19 cellular contexts compared by ENCODE assay signal in the genomic region with DNA sequence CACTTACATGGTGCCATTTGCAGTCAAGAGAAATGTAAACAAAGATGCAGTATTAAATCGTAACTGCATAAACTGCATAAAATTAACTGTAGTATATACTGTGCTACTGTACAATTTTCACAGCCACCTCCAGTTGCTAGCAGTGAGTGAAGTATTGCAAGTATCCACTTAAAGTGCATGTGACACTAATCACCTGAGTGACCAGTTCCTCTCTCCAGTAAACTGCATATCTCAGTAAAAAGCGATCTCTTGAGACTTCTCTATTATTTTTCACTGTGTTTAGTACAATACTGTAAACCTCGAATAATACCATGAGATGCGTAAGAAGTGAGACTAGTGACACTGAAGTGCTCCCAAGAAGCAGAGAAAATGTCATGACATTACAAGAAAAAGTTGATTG.
A peak's percentile ranks its signal among the peaks of the same experiment; 100 is the strongest.
DNase-seq lines count a peak whose midpoint lies in the region; ATAC-seq, FAIRE-seq and TF ChIP-seq lines count a peak whose summit lies in the region.
"Had no signal": no experiment of that assay in that cellular context is flagged by ENCODE, and none has a peak within 500 bp of the region (broad histone marks: within the 10 kb centered on the region; RNA-seq: fewer than 3 reads in every experiment).

No MANE protein-coding gene starts in this region.

- no peak overlapping the region for H3K4me3 Mint-ChIP-seq in activated T-cell treated with anti-CD3 and anti-CD28 coated beads, Interleukin-2, amount 50 U/mL, for 4 hours
- H3K4me3 Mint-ChIP-seq: CD4-positive, CD25-positive, alpha-beta regulatory T cell; CD8-positive, alpha-beta memory T cell had no signal

- H3K27me3 Mint-ChIP-seq in activated T-cell treated with anti-CD3 and anti-CD28 coated beads, Interleukin-2, amount 50 U/mL, for 4 hours (ENCODE audit: low read depth): no peaks in the 10 kb centered on the region
- H3K27me3 Mint-ChIP-seq: CD4-positive, CD25-positive, alpha-beta regulatory T cell; CD8-positive, alpha-beta memory T cell had no signal

- H3K36me3 Mint-ChIP-seq in activated T-cell treated with anti-CD3 and anti-CD28 coated beads, Interleukin-2, amount 50 U/mL, for 4 hours (ENCODE audit: insufficient read depth): peaks cover 2% of the 10 kb centered on the region

- TF ChIP-seq POLR2A in H54 (IDR thresholded peaks at IDR 0.05; ENCODE audit: low read depth, low read length): no peak

- H3K9me3 Mint-ChIP-seq in activated T-cell treated with anti-CD3 and anti-CD28 coated beads, Interleukin-2, amount 50 U/mL, for 4 hours: no peaks in the 10 kb centered on the region
- H3K9me3 Mint-ChIP-seq: CD8-positive, alpha-beta memory T cell had no signal

- DNase-seq in Right ventricle myocardium superior (no peak), left cardiac atrium (no peak), H54 (ENCODE audit: insufficient read length, low spot score) (no peak), HT-29 (ENCODE audit: low spot score) (no peak)
- DNase-seq in activated T-cell treated with anti-CD3 and anti-CD28 coated beads, Interleukin-2, amount 50 U/mL, for 4 hours: no peak
- DNase-seq: ACHN; BE2C; C1 segment of cervical spinal cord; CD4-positive, CD25-positive, alpha-beta regulatory T cell; CD8-positive, alpha-beta memory T cell; COR-L47; GM23248; IMR-90 had no signal

- peak; percentile 55 for ATAC-seq in Right ventricle myocardium superior (ENCODE audit: poor library complexity)
- ATAC-seq in left cardiac atrium: no peak
- no peak for ATAC-seq in activated T-cell treated with anti-CD3 and anti-CD28 coated beads, Interleukin-2, amount 50 U/mL, for 4 hours
- ATAC-seq in HG02981 (IDR thresholded peaks at IDR 0.05; ENCODE audit: unreplicated experiment): no peak
- ATAC-seq: K562 had no signal

- FAIRE-seq in H54 (lab: Jason Lieb, UNC) (peak; percentile 72), islet of Langerhans (lab: Jason Lieb, UNC) (peak; percentile 87)
- FAIRE-seq: D721Med, GM12891, HTR-8/SVneo, K562 had no signal

- intact Hi-C loops in Right ventricle myocardium superior (cut with DNase I) (no loop called here), left cardiac atrium (cut with DNase I) (no loop called here)

- no peaks in the 10 kb centered on the region for H3K4me1 Mint-ChIP-seq in activated T-cell treated with anti-CD3 and anti-CD28 coated beads, Interleukin-2, amount 50 U/mL, for 4 hours (ENCODE audit: low read depth)
